ENCODE assay signal across 1 cellular context in genomic region chr15:41779662-41780157, GRCh38.
TF ChIP-seq lines count a peak whose summit lies in the region.

No MANE protein-coding gene starts in this region.

TF ChIP-seq in IMR-90, 13 proteins besides CTCF, POLR2A, EP300 and RAD21:
- TF ChIP-seq MXI1 (IDR thresholded peaks at IDR 0.05; ENCODE audit: borderline replicate concordance, low read depth, low read length) (no peak), SMC3 (IDR thresholded peaks at IDR 0.05; ENCODE audit: low read depth, low read length) (no peak), MAFK (IDR thresholded peaks at IDR 0.05; ENCODE audit: low read depth, low read length) (no peak), RCOR1 (IDR thresholded peaks at IDR 0.05; ENCODE audit: insufficient replicate concordance, low read length) (no peak), CHD1 (IDR thresholded peaks at IDR 0.05; ENCODE audit: low read depth, low read length) (no peak), BHLHE40 (IDR thresholded peaks at IDR 0.05; ENCODE audit: low read depth, low read length) (no peak)
- TF ChIP-seq, protein P1, sequence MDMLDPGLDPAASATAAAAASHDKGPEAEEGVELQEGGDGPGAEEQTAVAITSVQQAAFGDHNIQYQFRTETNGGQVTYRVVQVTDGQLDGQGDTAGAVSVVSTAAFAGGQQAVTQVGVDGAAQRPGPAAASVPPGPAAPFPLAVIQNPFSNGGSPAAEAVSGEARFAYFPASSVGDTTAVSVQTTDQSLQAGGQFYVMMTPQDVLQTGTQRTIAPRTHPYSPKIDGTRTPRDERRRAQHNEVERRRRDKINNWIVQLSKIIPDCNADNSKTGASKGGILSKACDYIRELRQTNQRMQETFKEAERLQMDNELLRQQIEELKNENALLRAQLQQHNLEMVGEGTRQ (IDR thresholded peaks at IDR 0.05; ENCODE audit: low read depth, low read length): no peak
